2 cellular contexts compared by ENCODE assay signal in the genomic region with DNA sequence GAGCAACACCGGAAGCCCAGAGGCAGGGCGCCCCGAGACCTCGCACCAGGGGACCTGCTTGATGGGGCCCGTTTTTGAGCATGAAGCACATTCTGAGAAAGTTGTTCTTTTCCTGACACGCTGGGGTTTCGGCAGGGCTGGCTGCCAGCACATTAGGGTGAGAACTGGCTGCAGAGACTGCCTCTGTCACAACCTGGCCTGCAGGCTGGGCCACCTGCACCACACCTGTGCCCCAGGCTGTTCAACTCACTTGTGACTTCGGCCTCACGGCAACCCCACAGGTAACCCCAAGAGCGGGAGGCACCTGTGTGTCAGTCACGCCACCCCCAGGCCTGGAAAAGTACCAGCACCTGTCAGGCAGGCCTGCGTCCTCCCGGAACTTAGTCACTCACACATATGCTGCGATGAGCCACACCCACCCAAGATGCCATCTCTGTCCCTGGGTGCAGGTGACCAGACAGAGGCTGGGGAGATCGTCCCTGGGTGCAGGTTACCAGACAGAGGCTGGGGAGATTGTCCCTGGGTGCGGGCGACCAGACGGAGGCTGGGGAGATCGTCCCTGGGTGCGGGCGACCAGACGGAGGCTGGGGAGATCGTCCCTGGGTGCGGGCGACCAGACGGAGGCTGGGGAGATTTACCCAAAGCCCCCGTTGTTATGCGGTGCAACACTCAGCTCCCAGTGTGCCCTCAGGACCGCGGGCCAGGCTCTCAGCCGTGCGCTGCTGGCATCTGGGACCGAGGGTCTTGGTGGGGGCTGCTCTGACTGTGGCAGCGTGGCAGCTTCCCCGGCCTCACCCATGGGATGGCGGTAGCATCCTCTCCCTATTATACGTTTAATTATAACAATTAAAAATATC.
TF ChIP-seq lines count a peak whose summit lies in the region.

No MANE protein-coding gene starts in this region.

TF ChIP-seq in SK-N-SH, 30 proteins besides CTCF, POLR2A, EP300 and RAD21 (continued from another document):
- TF ChIP-seq, protein P1, sequence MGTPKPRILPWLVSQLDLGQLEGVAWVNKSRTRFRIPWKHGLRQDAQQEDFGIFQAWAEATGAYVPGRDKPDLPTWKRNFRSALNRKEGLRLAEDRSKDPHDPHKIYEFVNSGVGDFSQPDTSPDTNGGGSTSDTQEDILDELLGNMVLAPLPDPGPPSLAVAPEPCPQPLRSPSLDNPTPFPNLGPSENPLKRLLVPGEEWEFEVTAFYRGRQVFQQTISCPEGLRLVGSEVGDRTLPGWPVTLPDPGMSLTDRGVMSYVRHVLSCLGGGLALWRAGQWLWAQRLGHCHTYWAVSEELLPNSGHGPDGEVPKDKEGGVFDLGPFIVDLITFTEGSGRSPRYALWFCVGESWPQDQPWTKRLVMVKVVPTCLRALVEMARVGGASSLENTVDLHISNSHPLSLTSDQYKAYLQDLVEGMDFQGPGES (IDR thresholded peaks at IDR 0.05; ENCODE audit: low read depth, low read length), result no peak

TF ChIP-seq in SK-N-SH treated with all-trans-retinoic acid at 6 μM for 48 hours, 23 proteins besides CTCF, POLR2A, EP300 and RAD21 (continued from another document):
- TF ChIP-seq, protein P2, sequence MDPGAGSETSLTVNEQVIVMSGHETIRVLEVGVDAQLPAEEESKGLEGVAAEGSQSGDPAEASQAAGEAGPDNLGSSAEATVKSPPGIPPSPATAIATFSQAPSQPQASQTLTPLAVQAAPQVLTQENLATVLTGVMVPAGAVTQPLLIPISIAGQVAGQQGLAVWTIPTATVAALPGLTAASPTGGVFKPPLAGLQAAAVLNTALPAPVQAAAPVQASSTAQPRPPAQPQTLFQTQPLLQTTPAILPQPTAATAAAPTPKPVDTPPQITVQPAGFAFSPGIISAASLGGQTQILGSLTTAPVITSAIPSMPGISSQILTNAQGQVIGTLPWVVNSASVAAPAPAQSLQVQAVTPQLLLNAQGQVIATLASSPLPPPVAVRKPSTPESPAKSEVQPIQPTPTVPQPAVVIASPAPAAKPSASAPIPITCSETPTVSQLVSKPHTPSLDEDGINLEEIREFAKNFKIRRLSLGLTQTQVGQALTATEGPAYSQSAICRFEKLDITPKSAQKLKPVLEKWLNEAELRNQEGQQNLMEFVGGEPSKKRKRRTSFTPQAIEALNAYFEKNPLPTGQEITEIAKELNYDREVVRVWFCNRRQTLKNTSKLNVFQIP (CRISPR knock-in tag; IDR thresholded peaks at IDR 0.05; ENCODE audit: borderline replicate concordance, low read depth), result no peak
- no peak for TF ChIP-seq CSDC2 (CRISPR knock-in tag; IDR thresholded peaks at IDR 0.05)
- TF ChIP-seq BACH2 (CRISPR knock-in tag; IDR thresholded peaks at IDR 0.05; ENCODE audit: borderline replicate concordance), result no peak
- TF ChIP-seq, protein P3, sequence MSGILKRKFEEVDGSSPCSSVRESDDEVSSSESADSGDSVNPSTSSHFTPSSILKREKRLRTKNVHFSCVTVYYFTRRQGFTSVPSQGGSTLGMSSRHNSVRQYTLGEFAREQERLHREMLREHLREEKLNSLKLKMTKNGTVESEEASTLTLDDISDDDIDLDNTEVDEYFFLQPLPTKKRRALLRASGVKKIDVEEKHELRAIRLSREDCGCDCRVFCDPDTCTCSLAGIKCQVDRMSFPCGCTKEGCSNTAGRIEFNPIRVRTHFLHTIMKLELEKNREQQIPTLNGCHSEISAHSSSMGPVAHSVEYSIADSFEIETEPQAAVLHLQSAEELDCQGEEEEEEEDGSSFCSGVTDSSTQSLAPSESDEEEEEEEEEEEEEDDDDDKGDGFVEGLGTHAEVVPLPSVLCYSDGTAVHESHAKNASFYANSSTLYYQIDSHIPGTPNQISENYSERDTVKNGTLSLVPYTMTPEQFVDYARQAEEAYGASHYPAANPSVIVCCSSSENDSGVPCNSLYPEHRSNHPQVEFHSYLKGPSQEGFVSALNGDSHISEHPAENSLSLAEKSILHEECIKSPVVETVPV (CRISPR knock-in tag; IDR thresholded peaks at IDR 0.05), result no peak
- TF ChIP-seq GLIS3 (CRISPR knock-in tag; IDR thresholded peaks at IDR 0.05), result no peak
- no peak for TF ChIP-seq ZNF565 (CRISPR knock-in tag; conservative IDR thresholded peaks at IDR 0.05; ENCODE audit: low read depth)
- no peak for TF ChIP-seq ZNF70 (CRISPR knock-in tag; IDR thresholded peaks at IDR 0.05)
